8 cellular contexts compared by ENCODE assay signal in the genomic region with DNA sequence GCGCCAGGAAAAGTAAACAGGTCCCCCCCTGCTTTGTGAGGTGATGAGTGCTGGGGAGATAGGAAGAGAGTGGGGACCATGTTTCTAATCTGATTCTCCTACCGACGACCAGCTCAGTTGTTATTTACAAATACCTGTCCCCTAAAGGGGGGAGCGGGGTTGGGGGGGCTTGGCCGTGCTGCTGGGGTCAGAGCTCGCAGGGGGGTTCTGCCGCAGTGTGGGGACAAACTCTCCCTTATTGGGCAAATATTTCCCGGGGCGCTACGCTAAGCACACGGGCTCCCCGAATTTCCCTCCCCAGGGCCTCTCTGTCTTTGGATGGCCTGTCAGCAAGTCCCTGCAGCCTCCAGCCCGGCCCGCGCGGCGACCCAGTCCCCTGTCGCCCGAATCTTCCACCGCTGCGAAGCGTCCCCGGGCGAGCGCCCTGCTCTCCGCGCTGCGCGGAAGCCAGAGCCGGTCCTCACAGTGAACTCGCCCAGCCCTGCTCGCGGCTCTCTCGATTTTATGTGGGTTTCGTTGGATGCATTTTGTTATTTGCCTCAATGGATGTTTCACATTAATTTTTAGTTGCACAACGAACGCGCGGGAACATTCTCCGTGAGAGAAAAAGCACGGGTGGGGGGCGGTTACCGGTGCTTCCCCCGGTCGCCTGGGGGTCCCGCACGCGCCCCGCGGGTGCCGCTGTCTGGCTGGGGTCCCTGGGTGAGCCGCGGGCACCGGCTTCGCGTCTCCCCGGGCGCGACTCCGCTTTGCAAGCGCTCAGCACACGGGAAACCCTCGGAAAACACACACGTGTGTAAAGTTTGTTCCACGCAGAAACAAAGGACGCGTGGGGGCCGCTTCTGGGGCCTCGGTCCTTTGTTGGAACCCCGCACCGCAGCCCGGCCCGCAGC. TPM values are rescaled to one million over a fixed set of nuclear protein-coding genes. Genes with fewer than 3 reads are reported as not detected.
DNase-seq lines count a peak whose midpoint lies in the region; ATAC-seq and TF ChIP-seq lines count a peak whose summit lies in the region.

No MANE protein-coding gene starts in this region.

- peak overlapping the region; percentile 80 for H3K4me3 Mint-ChIP-seq in CD8-positive, alpha-beta T cell
- H3K4me3 Mint-ChIP-seq in T-helper 17 cell = peak overlapping the region; percentile 81
- H3K4me3 Mint-ChIP-seq in mesothelial cell of epicardium = peak overlapping the region; percentile 65
- peak overlapping the region; percentile 85 for H3K4me3 Mint-ChIP-seq in type B pancreatic cell

- TF ChIP-seq CTCF in CD8-positive, alpha-beta T cell (IDR thresholded peaks at IDR 0.05) = no peak
- no peak for TF ChIP-seq CTCF in mesothelial cell of epicardium (IDR thresholded peaks at IDR 0.05; ENCODE audit: unreplicated experiment)
- no peak for TF ChIP-seq CTCF in type B pancreatic cell (conservative IDR thresholded peaks at IDR 0.05)

- H3K27ac ChIP-seq in CD8-positive, alpha-beta T cell (ENCODE audit: low read depth, low read length) = peak overlapping the region; percentile 92
- H3K27ac ChIP-seq in cingulate gyrus (ENCODE audit: low read depth, low read length) = peak overlapping the region; percentile 69

- no peak for ATAC-seq in CD8-positive, alpha-beta T cell
- ATAC-seq in T-helper 17 cell = no peak

- no peaks in the 10 kb centered on the region for H3K9me3 ChIP-seq in CD8-positive, alpha-beta T cell (ENCODE audit: low read length)
- no peaks in the 10 kb centered on the region for H3K9me3 ChIP-seq in T-helper 17 cell (ENCODE audit: control insufficient read depth, low read length, poor library complexity, severe bottlenecking)

- peak in 5 of 7 experiments; percentile 30 to 72 (median 42) for DNase-seq in CD8-positive, alpha-beta T cell
- DNase-seq in T-helper 17 cell (peak in 2 of 3 donors; percentile 18 to 36), mesothelial cell of epicardium (ENCODE audit: low spot score in 2 of 2, unreplicated experiment in 2 of 2) (peak in 1 of 2 experiments; percentile 54), type B pancreatic cell (ENCODE audit: extremely low spot score, unreplicated experiment) (no peak), 8988T (no peak), SKM-1 (lab: John Stamatoyannopoulos, UW; ENCODE audit: unreplicated experiment) (no peak), DMS 273 (lab: John Stamatoyannopoulos, UW; ENCODE audit: unreplicated experiment) (no peak)

- H3K4me1 ChIP-seq in CD8-positive, alpha-beta T cell (ENCODE audit: insufficient read depth, low read length) = peaks cover 17% of the 10 kb centered on the region

- no peaks in the 10 kb centered on the region for H3K36me3 ChIP-seq in CD8-positive, alpha-beta T cell (ENCODE audit: insufficient read depth, low read length)

- H3K4me3 ChIP-seq in CD8-positive, alpha-beta T cell (ENCODE audit: low read depth, low read length) = peak overlapping the region; percentile 86

- CTCF ChIA-PET in CD8-positive, alpha-beta T cell (lab: Charles Lee) = interaction anchor here (0.7 to 3.5 kb wide), 7 partner anchors 9 to 412 kb away, joined by 3 to 16 read pairs (median 5); no protein-coding TSS in a partner anchor

- no peaks in the 10 kb centered on the region for H3K9me3 Mint-ChIP-seq in CD8-positive, alpha-beta T cell
- H3K9me3 Mint-ChIP-seq in mesothelial cell of epicardium (no peaks in the 10 kb centered on the region), type B pancreatic cell (no peaks in the 10 kb centered on the region)

- H3K27ac Mint-ChIP-seq in CD8-positive, alpha-beta T cell = peak overlapping the region; percentile 84
- H3K27ac Mint-ChIP-seq in T-helper 17 cell (peak overlapping the region; percentile 45), mesothelial cell of epicardium (peak overlapping the region; percentile 47), type B pancreatic cell (peak overlapping the region; percentile 36)

- H3K27me3 ChIP-seq in CD8-positive, alpha-beta T cell (ENCODE audit: insufficient read depth, low read length) = no peaks in the 10 kb centered on the region

- peaks cover 23% of the 10 kb centered on the region for H3K36me3 Mint-ChIP-seq in CD8-positive, alpha-beta T cell
- H3K36me3 Mint-ChIP-seq in T-helper 17 cell (ENCODE audit: low read depth) (peaks cover 4% of the 10 kb centered on the region), mesothelial cell of epicardium (no peaks in the 10 kb centered on the region), type B pancreatic cell (no peaks in the 10 kb centered on the region)

- intact Hi-C loops in CD8-positive, alpha-beta T cell (cut with DNase I, micrococcal nuclease) = loop anchor here (1.0 to 10.0 kb wide), 23 partner anchors 43 to 1297 kb away; partner anchors contain the start of genes ATP5F1E (in 2 of the 2), RAE1 (in 2 of the 2), ANKRD60 (in 1 of the 2) and GNAS (in 1 of the 2)

- peaks cover 14% of the 10 kb centered on the region for H3K4me1 Mint-ChIP-seq in CD8-positive, alpha-beta T cell (ENCODE audit: low read depth)
- H3K4me1 Mint-ChIP-seq in T-helper 17 cell (peaks cover 21% of the 10 kb centered on the region), mesothelial cell of epicardium (peaks cover 22% of the 10 kb centered on the region), type B pancreatic cell (ENCODE audit: unreplicated experiment) (peaks cover 13% of the 10 kb centered on the region)

- POLR2A ChIA-PET in CD8-positive, alpha-beta T cell (lab: Charles Lee) = interaction anchor here (0.9 to 3.5 kb wide), 6 partner anchors 11 to 476 kb away, joined by 3 to 39 read pairs (median 17); partner anchors contain the start of genes NPEPL1 and VAPB

- H3K27me3 Mint-ChIP-seq in CD8-positive, alpha-beta T cell (ENCODE audit: low read depth) = no peaks in the 10 kb centered on the region
- no peaks in the 10 kb centered on the region for H3K27me3 Mint-ChIP-seq in T-helper 17 cell
- no peaks in the 10 kb centered on the region for H3K27me3 Mint-ChIP-seq in mesothelial cell of epicardium (ENCODE audit: low read depth)
- peaks cover 4% of the 10 kb centered on the region for H3K27me3 Mint-ChIP-seq in type B pancreatic cell

RNA-seq across cellular contexts. Expression of gene STX16, which starts 1.5 kb away (rescaled TPM):
- 100 to 1,000 TPM; 161 to 177 TPM for total RNA-seq in CD8-positive, alpha-beta T cell
- total RNA-seq in T-helper 17 cell = 100 to 1,000 TPM; 161 to 167 TPM
- 85.9 to 87.5 TPM (median 86.1 TPM) in 3 replicates for total RNA-seq in mesothelial cell of epicardium
- total RNA-seq in type B pancreatic cell (ENCODE audit: low replicate concordance) = 60.4 and 62.8 TPM in 2 replicates

RNA-seq across cellular contexts. Expression of gene NPEPL1, which starts 43.1 kb away (rescaled TPM):
- total RNA-seq in CD8-positive, alpha-beta T cell = 10 to 100 TPM; 46.9 to 58.3 TPM
- total RNA-seq in T-helper 17 cell = 10 to 100 TPM; 59.2 to 64.8 TPM
- total RNA-seq in mesothelial cell of epicardium = 65.8 to 71.5 TPM (median 69.6 TPM) in 3 replicates
- 21.1 and 25.0 TPM in 2 replicates for total RNA-seq in type B pancreatic cell (ENCODE audit: low replicate concordance)

Comparison
In these comparisons a context has a peak if more than half of its experiments do, and no peak if none do; other contexts are left out.
1. DNase-seq: peak in CD8-positive, alpha-beta T cell (5 of 7) and T-helper 17 cell (2 of 3); none in type B pancreatic cell (single experiment), 8988T (single experiment), SKM-1 (single experiment) and DMS 273 (single experiment).
2. Peak in every context shown above with its lines, with median percentiles within 50 percentile points of each other: H3K27ac Mint-ChIP-seq and H3K4me3 Mint-ChIP-seq.